ENCODE assay signal across 11 cellular contexts in genomic region chr16:80346160-80346632, GRCh38.
DNase-seq lines count a peak whose midpoint lies in the region; ATAC-seq and TF ChIP-seq lines count a peak whose summit lies in the region.
"Had no signal": no experiment of that assay in that cellular context is flagged by ENCODE, and none has a peak within 500 bp of the region (broad histone marks: within the 10 kb centered on the region; RNA-seq: fewer than 3 reads in every experiment).

No MANE protein-coding gene starts in this region.

- H3K36me3 ChIP-seq in suprapubic skin = no peaks in the 10 kb centered on the region

- H3K27ac ChIP-seq in suprapubic skin = no peak overlapping the region

- no peaks in the 10 kb centered on the region for H3K36me3 Mint-ChIP-seq in brain

- TF ChIP-seq POLR2A in suprapubic skin (IDR thresholded peaks at IDR 0.05) = no peak

- no peak for TF ChIP-seq CTCF in brain (conservative IDR thresholded peaks at IDR 0.05)
- no peak for TF ChIP-seq CTCF in suprapubic skin (IDR thresholded peaks at IDR 0.05)

- peaks cover 53% of the 10 kb centered on the region for H3K4me1 Mint-ChIP-seq in brain

- H3K4me3 ChIP-seq in suprapubic skin = no peak overlapping the region

- H3K27ac Mint-ChIP-seq in brain = peak overlapping the region in 3 of 5 experiments; percentile 88 to 96 (median 89)
- H3K27ac Mint-ChIP-seq: stimulated activated naive CD8-positive, alpha-beta T cell treated with anti-CD3 and anti-CD28 coated beads, Interleukin-15, Interleukin-2, amounts not matched to agents 100 ng/mL and 50 ng/mL, for 24 hours had no signal

- ATAC-seq in GM18873 (IDR thresholded peaks at IDR 0.05; ENCODE audit: low FRiP score, unreplicated experiment) (peak; percentile 73), HG02981 (IDR thresholded peaks at IDR 0.05; ENCODE audit: unreplicated experiment) (peak; percentile 83)

- peaks cover 0 to 5% (median 4%) of the 10 kb centered on the region in 5 experiments for H3K9me3 Mint-ChIP-seq in brain

- DNase-seq in retina (peak; percentile 68), 8988T (no peak), NCI-H510A (lab: John Stamatoyannopoulos, UW) (no peak), NOMO-1 treated with dmso at 0.1 percent for 144 hours (lab: John Stamatoyannopoulos, UW; ENCODE audit: unreplicated experiment) (no peak), suprapubic skin (ENCODE audit: low spot score in 2 of 2) (no peak)
- DNase-seq: activated naive CD4-positive, alpha-beta T cell; effector CD8-positive, alpha-beta T cell had no signal

- H3K27me3 ChIP-seq in suprapubic skin = no peaks in the 10 kb centered on the region

- TF ChIP-seq EP300 in suprapubic skin (IDR thresholded peaks at IDR 0.05) = no peak

- H3K4me1 ChIP-seq in suprapubic skin = peaks cover 11% of the 10 kb centered on the region

- no peaks in the 10 kb centered on the region for H3K9me3 ChIP-seq in suprapubic skin

- H3K27me3 Mint-ChIP-seq in brain = peaks cover 9% of the 10 kb centered on the region
- H3K27me3 Mint-ChIP-seq: stimulated activated naive CD8-positive, alpha-beta T cell treated with anti-CD3 and anti-CD28 coated beads, Interleukin-15, Interleukin-2, amounts not matched to agents 100 ng/mL and 50 ng/mL, for 24 hours had no signal

- peak overlapping the region in 2 of 5 experiments; percentile 24 to 41 for H3K4me3 Mint-ChIP-seq in brain
- H3K4me3 Mint-ChIP-seq: stimulated activated naive CD8-positive, alpha-beta T cell treated with anti-CD3 and anti-CD28 coated beads, Interleukin-15, Interleukin-2, amounts not matched to agents 100 ng/mL and 50 ng/mL, for 24 hours had no signal

- 51% methylated on average over 6 of the region's 6 CpGs for WGBS in suprapubic skin
